Comparison of ENCODE assay signal across 9 cellular contexts in genomic region chr15:47813985-47814384, GRCh38.
DNase-seq lines count a peak whose midpoint lies in the region; ATAC-seq and TF ChIP-seq lines count a peak whose summit lies in the region.
"Had no signal": no experiment of that assay in that cellular context is flagged by ENCODE, and none has a peak within 500 bp of the region (broad histone marks: within the 10 kb centered on the region; RNA-seq: fewer than 3 reads in every experiment).

No MANE protein-coding gene starts in this region.

- no peaks in the 10 kb centered on the region; the same call in 1 of the 2 replicates for H3K27me3 ChIP-seq in GM06990 (replicated peaks; ENCODE audit: control insufficient read depth, insufficient read depth, low read length)

- H3K4me3 ChIP-seq in GM06990 (replicated peaks; ENCODE audit: low read depth, low read length) = no peak overlapping the region

- H3K27ac ChIP-seq in substantia nigra (ENCODE audit: low read depth, low read length, poor library complexity, severe bottlenecking) = no peak overlapping the region

- no peaks in the 10 kb centered on the region for H3K36me3 ChIP-seq in GM06990 (ENCODE audit: control insufficient read depth, insufficient read depth, low read length)

- TF ChIP-seq CTCF in GM06990 (IDR thresholded peaks at IDR 0.05; ENCODE audit: insufficient read depth, low read length, poor library complexity, severe bottlenecking) = no peak

- ATAC-seq in GM19023 (IDR thresholded peaks at IDR 0.05; ENCODE audit: unreplicated experiment) (peak; percentile 84), HG02798 (IDR thresholded peaks at IDR 0.05; ENCODE audit: poor library complexity, unreplicated experiment) (peak; percentile 88)

- DNase-seq in GM06990 (ENCODE audit: extremely low read depth, insufficient read length) (peak; percentile 56), NAMALWA (ENCODE audit: low spot score) (peak; percentile 12), substantia nigra (lab: John Stamatoyannopoulos, UW) (no peak), NCI-H146 (lab: John Stamatoyannopoulos, UW) (no peak)
- DNase-seq in stimulated activated CD4-positive, alpha-beta T cell treated with anti-CD3 and anti-CD28 coated beads, Interleukin-1b, Interleukin-23, amount 100 ng/mL, for 48 hours = no peak
- DNase-seq in stimulated activated CD4-positive, alpha-beta T cell treated with anti-CD3 and anti-CD28 coated beads, Interleukin-4, amount 100 ng/mL, for 4 hours = no peak
- DNase-seq: dermis blood vessel endothelial cell had no signal

Comparison
In these comparisons a context has a peak if more than half of its experiments do, and no peak if none do; other contexts are left out.
1. DNase-seq: peak in GM06990 (single experiment) and NAMALWA (single experiment); none in stimulated activated CD4-positive, alpha-beta T cell treated with anti-CD3 and anti-CD28 coated beads, Interleukin-1b, Interleukin-23, amount 100 ng/mL, for 48 hours (single experiment), substantia nigra (0 of 49), NCI-H146 (single experiment) and stimulated activated CD4-positive, alpha-beta T cell treated with anti-CD3 and anti-CD28 coated beads, Interleukin-4, amount 100 ng/mL, for 4 hours (0 of 2).